ENCODE assay signal across 1 cellular context in the genomic region with DNA sequence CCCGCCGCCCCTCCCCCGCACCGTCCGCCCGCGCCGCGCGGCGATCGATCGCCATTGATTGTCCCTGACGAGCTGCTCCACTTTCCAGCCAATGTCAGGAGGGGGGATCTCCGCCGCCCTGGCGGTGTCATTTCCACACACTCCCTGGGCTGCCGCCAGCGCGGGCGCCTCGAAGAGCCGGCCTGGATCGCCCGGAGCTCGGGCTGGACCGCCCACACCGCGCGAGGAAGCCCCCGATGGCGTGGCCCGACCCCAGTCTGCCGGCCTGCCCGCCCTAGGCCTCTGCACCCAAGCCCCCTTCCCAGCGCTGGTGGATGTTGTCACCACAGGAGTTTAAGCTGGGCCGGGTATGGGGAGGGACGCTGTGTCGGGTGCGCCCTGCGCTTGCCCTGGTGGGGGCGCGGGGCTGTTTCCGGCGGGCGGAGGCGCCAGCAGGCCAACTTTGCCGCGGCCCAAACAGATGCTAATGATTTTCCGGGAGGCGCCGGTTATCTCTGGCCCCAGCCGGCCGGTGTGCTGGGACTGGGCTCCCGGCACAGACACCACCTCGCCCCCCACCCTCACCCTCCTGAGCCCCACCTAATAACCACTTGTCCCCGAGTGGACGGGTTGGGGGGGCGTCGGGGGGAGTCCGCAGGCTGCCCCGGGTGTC.
TF ChIP-seq lines count a peak whose summit lies in the region.

No MANE protein-coding gene starts in this region.

TF ChIP-seq in HepG2, 621 proteins besides CTCF, POLR2A, EP300 and RAD21 (continued from another document and continues in another):
- TF ChIP-seq HOXA5 (CRISPR knock-in tag; IDR thresholded peaks at IDR 0.05), result peak; percentile 68
- TF ChIP-seq, protein P1, sequence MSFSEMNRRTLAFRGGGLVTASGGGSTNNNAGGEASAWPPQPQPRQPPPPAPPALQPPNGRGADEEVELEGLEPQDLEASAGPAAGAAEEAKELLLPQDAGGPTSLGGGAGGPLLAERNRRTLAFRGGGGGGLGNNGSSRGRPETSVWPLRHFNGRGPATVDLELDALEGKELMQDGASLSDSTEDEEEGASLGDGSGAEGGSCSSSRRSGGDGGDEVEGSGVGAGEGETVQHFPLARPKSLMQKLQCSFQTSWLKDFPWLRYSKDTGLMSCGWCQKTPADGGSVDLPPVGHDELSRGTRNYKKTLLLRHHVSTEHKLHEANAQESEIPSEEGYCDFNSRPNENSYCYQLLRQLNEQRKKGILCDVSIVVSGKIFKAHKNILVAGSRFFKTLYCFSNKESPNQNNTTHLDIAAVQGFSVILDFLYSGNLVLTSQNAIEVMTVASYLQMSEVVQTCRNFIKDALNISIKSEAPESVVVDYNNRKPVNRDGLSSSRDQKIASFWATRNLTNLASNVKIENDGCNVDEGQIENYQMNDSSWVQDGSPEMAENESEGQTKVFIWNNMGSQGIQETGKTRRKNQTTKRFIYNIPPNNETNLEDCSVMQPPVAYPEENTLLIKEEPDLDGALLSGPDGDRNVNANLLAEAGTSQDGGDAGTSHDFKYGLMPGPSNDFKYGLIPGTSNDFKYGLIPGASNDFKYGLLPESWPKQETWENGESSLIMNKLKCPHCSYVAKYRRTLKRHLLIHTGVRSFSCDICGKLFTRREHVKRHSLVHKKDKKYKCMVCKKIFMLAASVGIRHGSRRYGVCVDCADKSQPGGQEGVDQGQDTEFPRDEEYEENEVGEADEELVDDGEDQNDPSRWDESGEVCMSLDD (CRISPR knock-in tag; IDR thresholded peaks at IDR 0.05; ENCODE audit: borderline replicate concordance), result peak; percentile 66; the same call in 1 of the 2 replicates
- TF ChIP-seq, protein P2, sequence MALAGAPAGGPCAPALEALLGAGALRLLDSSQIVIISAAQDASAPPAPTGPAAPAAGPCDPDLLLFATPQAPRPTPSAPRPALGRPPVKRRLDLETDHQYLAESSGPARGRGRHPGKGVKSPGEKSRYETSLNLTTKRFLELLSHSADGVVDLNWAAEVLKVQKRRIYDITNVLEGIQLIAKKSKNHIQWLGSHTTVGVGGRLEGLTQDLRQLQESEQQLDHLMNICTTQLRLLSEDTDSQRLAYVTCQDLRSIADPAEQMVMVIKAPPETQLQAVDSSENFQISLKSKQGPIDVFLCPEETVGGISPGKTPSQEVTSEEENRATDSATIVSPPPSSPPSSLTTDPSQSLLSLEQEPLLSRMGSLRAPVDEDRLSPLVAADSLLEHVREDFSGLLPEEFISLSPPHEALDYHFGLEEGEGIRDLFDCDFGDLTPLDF (CRISPR knock-in tag; IDR thresholded peaks at IDR 0.05), result peak; percentile 77
- TF ChIP-seq HMGA1 (CRISPR knock-in tag; conservative IDR thresholded peaks at IDR 0.05), result no peak
- TF ChIP-seq ZNF260 (CRISPR knock-in tag; IDR thresholded peaks at IDR 0.05; ENCODE audit: borderline replicate concordance, low read depth), result no peak; the same call in 1 of the 2 replicates
- TF ChIP-seq TOPORS (CRISPR knock-in tag; IDR thresholded peaks at IDR 0.05), result peak; percentile 76; the same call in 1 of the 2 replicates
- TF ChIP-seq GTF2F1 (IDR thresholded peaks at IDR 0.05; ENCODE audit: low read length), result no peak
- no peak for TF ChIP-seq ZNF101 (CRISPR knock-in tag; IDR thresholded peaks at IDR 0.05; ENCODE audit: borderline replicate concordance, low read depth)
- TF ChIP-seq XRCC5 (optimal IDR thresholded peaks at IDR 0.05; ENCODE audit: low read length), result peak; percentile 30
- no peak for TF ChIP-seq SOX5 (CRISPR knock-in tag; IDR thresholded peaks at IDR 0.05; ENCODE audit: borderline replicate concordance)
- TF ChIP-seq PCBP1 (IDR thresholded peaks at IDR 0.05; ENCODE audit: borderline replicate concordance, low read depth, low read length), result peak; percentile 72; the same call in 1 of the 2 replicates
- peak; percentile 85 for TF ChIP-seq NR2C2 (CRISPR knock-in tag; IDR thresholded peaks at IDR 0.05; ENCODE audit: borderline replicate concordance)
- TF ChIP-seq RFXANK (CRISPR knock-in tag; IDR thresholded peaks at IDR 0.05), result no peak
- peak; percentile 89 for TF ChIP-seq MTA1 (CRISPR knock-in tag; IDR thresholded peaks at IDR 0.05; ENCODE audit: borderline replicate concordance)
- TF ChIP-seq, protein P3, sequence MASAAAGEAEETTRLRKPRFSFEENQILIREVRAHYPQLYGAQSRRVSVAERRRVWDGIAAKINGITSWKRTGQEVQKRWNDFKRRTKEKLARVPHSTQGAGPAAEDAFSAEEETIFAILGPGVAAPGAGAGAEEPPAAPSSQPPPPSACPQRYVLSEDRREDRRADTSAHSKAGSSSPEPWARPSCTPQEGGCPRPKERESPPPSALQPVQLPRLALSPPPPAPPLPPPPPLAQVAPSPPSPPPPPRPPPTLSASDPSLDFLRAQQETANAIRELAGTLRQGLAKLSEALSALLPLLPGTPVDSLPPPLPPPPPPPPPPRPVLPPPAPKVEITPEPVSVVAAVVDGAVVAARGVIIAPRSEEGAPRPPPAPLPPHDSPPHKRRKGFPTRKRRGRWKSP (CRISPR knock-in tag; IDR thresholded peaks at IDR 0.05), result peak; percentile 84
- no peak for TF ChIP-seq ZNF256 (CRISPR knock-in tag; conservative IDR thresholded peaks at IDR 0.05)
- TF ChIP-seq ZNF674 (CRISPR knock-in tag; IDR thresholded peaks at IDR 0.05; ENCODE audit: low read depth), result no peak
- no peak for TF ChIP-seq ZNF484 (CRISPR knock-in tag; IDR thresholded peaks at IDR 0.05; ENCODE audit: borderline replicate concordance, low read depth)
- TF ChIP-seq KMT2A (CRISPR knock-in tag; IDR thresholded peaks at IDR 0.05), result peak; percentile 71; the same call in 1 of the 2 replicates
- TF ChIP-seq, protein P4, sequence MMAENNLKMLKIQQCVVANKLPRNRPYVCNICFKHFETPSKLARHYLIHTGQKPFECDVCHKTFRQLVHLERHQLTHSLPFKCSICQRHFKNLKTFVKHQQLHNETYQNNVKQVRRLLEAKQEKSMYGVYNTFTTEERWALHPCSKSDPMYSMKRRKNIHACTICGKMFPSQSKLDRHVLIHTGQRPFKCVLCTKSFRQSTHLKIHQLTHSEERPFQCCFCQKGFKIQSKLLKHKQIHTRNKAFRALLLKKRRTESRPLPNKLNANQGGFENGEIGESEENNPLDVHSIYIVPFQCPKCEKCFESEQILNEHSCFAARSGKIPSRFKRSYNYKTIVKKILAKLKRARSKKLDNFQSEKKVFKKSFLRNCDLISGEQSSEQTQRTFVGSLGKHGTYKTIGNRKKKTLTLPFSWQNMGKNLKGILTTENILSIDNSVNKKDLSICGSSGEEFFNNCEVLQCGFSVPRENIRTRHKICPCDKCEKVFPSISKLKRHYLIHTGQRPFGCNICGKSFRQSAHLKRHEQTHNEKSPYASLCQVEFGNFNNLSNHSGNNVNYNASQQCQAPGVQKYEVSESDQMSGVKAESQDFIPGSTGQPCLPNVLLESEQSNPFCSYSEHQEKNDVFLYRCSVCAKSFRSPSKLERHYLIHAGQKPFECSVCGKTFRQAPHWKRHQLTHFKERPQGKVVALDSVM (CRISPR knock-in tag; IDR thresholded peaks at IDR 0.05), result peak; percentile 11; the same call in 1 of the 2 replicates
- TF ChIP-seq, protein P5, sequence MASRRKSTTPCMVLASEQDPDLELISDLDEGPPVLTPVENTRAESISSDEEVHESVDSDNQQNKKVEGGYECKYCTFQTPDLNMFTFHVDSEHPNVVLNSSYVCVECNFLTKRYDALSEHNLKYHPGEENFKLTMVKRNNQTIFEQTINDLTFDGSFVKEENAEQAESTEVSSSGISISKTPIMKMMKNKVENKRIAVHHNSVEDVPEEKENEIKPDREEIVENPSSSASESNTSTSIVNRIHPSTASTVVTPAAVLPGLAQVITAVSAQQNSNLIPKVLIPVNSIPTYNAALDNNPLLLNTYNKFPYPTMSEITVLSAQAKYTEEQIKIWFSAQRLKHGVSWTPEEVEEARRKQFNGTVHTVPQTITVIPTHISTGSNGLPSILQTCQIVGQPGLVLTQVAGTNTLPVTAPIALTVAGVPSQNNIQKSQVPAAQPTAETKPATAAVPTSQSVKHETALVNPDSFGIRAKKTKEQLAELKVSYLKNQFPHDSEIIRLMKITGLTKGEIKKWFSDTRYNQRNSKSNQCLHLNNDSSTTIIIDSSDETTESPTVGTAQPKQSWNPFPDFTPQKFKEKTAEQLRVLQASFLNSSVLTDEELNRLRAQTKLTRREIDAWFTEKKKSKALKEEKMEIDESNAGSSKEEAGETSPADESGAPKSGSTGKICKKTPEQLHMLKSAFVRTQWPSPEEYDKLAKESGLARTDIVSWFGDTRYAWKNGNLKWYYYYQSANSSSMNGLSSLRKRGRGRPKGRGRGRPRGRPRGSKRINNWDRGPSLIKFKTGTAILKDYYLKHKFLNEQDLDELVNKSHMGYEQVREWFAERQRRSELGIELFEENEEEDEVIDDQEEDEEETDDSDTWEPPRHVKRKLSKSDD (CRISPR knock-in tag; IDR thresholded peaks at IDR 0.05; ENCODE audit: low read depth), result peak; percentile 36; the same call in 1 of the 2 replicates
- TF ChIP-seq ZNF768 (CRISPR knock-in tag; IDR thresholded peaks at IDR 0.05), result peak; percentile 84
- TF ChIP-seq, protein P6, sequence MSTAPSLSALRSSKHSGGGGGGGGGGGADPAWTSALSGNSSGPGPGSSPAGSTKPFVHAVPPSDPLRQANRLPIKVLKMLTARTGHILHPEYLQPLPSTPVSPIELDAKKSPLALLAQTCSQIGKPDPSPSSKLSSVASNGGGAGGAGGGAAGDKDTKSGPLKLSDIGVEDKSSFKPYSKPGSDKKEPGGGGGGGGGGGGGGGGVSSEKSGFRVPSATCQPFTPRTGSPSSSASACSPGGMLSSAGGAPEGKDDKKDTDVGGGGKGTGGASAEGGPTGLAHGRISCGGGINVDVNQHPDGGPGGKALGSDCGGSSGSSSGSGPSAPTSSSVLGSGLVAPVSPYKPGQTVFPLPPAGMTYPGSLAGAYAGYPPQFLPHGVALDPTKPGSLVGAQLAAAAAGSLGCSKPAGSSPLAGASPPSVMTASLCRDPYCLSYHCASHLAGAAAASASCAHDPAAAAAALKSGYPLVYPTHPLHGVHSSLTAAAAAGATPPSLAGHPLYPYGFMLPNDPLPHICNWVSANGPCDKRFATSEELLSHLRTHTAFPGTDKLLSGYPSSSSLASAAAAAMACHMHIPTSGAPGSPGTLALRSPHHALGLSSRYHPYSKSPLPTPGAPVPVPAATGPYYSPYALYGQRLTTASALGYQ (CRISPR knock-in tag; IDR thresholded peaks at IDR 0.05), result peak; percentile 74; the same call in 1 of the 2 replicates
- no peak; the same call in 1 of the 2 replicates for TF ChIP-seq NCOA1 (CRISPR knock-in tag; IDR thresholded peaks at IDR 0.05)
- no peak for TF ChIP-seq ISX (CRISPR knock-in tag; conservative IDR thresholded peaks at IDR 0.05)
- TF ChIP-seq ZNF607 (CRISPR knock-in tag; IDR thresholded peaks at IDR 0.05; ENCODE audit: borderline replicate concordance), result peak; percentile 66; the same call in 1 of the 2 replicates
- 0 out of 2 replicates have a peak, but pooled peaks have one; percentile 54 for TF ChIP-seq JUN (CRISPR knock-in tag; IDR thresholded peaks at IDR 0.05)
- TF ChIP-seq, protein P7, sequence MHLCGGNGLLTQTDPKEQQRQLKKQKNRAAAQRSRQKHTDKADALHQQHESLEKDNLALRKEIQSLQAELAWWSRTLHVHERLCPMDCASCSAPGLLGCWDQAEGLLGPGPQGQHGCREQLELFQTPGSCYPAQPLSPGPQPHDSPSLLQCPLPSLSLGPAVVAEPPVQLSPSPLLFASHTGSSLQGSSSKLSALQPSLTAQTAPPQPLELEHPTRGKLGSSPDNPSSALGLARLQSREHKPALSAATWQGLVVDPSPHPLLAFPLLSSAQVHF (CRISPR knock-in tag; IDR thresholded peaks at IDR 0.05), result peak; percentile 44; the same call in 1 of the 2 replicates
- TF ChIP-seq ZNF234 (CRISPR knock-in tag; conservative IDR thresholded peaks at IDR 0.05), result peak; percentile 83; the same call in 1 of the 2 replicates
- TF ChIP-seq FLYWCH1 (CRISPR knock-in tag; IDR thresholded peaks at IDR 0.05), result no peak
- no peak for TF ChIP-seq RELA (CRISPR knock-in tag; IDR thresholded peaks at IDR 0.05)
- peak; percentile 38; the same call in 1 of the 2 replicates for TF ChIP-seq ZNF331 (CRISPR knock-in tag; IDR thresholded peaks at IDR 0.05)
- no peak for TF ChIP-seq ZNF816 (CRISPR knock-in tag; IDR thresholded peaks at IDR 0.05; ENCODE audit: borderline replicate concordance)
- TF ChIP-seq NCOA2 (CRISPR knock-in tag; IDR thresholded peaks at IDR 0.05), result peak; percentile 67
- no peak for TF ChIP-seq NKX3-1 (CRISPR knock-in tag; IDR thresholded peaks at IDR 0.05)
- peak; percentile 1; the same call in 1 of the 2 replicates for TF ChIP-seq CREB1 (IDR thresholded peaks at IDR 0.05)
- no peak for TF ChIP-seq CREB1 (CRISPR knock-in tag; IDR thresholded peaks at IDR 0.05)
- TF ChIP-seq, protein P8, sequence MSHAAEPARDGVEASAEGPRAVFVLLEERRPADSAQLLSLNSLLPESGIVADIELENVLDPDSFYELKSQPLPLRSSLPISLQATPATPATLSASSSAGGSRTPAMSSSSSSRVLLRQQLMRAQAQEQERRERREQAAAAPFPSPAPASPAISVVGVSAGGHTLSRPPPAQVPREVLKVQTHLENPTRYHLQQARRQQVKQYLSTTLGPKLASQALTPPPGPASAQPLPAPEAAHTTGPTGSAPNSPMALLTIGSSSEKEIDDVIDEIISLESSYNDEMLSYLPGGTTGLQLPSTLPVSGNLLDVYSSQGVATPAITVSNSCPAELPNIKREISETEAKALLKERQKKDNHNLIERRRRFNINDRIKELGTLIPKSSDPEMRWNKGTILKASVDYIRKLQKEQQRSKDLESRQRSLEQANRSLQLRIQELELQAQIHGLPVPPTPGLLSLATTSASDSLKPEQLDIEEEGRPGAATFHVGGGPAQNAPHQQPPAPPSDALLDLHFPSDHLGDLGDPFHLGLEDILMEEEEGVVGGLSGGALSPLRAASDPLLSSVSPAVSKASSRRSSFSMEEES (CRISPR knock-in tag; IDR thresholded peaks at IDR 0.05), result no peak
- TF ChIP-seq SRY (CRISPR knock-in tag; IDR thresholded peaks at IDR 0.05), result no peak; the same call in 1 of the 2 replicates
- TF ChIP-seq ZNF10 (CRISPR knock-in tag; IDR thresholded peaks at IDR 0.05; ENCODE audit: borderline replicate concordance, low read depth), result no peak
- TF ChIP-seq SNAPC2 (CRISPR knock-in tag; IDR thresholded peaks at IDR 0.05), result peak; percentile 90; the same call in 1 of the 2 replicates
- TF ChIP-seq GABPA (IDR thresholded peaks at IDR 0.05; ENCODE audit: low read depth, low read length), result no peak
- TF ChIP-seq GABPA (CRISPR knock-in tag; IDR thresholded peaks at IDR 0.05; ENCODE audit: low read depth), result peak; percentile 64
- TF ChIP-seq, protein P9, sequence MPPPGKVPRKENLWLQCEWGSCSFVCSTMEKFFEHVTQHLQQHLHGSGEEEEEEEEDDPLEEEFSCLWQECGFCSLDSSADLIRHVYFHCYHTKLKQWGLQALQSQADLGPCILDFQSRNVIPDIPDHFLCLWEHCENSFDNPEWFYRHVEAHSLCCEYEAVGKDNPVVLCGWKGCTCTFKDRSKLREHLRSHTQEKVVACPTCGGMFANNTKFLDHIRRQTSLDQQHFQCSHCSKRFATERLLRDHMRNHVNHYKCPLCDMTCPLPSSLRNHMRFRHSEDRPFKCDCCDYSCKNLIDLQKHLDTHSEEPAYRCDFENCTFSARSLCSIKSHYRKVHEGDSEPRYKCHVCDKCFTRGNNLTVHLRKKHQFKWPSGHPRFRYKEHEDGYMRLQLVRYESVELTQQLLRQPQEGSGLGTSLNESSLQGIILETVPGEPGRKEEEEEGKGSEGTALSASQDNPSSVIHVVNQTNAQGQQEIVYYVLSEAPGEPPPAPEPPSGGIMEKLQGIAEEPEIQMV (CRISPR knock-in tag; IDR thresholded peaks at IDR 0.05; ENCODE audit: low read depth), result 0 out of 2 replicates have a peak, but pooled peaks have one; percentile 57
